Comparison of ENCODE assay signal across 8 cellular contexts in the genomic region with DNA sequence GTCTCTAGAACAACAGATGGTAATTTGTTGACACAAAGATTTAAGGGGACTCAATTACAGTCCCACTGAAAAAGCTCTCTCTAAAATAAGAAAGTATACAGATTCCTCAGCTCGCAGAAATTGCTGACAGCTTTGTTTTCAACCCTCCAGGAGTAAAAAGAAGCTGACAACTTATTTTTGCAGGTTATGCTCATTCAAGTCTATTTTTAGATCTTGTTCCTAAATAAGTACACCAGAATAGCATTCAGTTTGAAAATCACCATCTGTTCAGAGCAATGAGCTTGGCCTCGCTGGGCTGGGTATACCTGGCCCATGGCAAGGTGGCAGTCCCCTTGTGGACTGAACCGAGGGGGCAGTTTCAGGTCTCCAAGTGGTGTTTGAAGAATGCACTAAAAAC.
DNase-seq lines count a peak whose midpoint lies in the region; ATAC-seq and TF ChIP-seq lines count a peak whose summit lies in the region.

No MANE protein-coding gene starts in this region.

- DNase-seq in H4 (ENCODE audit: low spot score), result peak; percentile 24
- DNase-seq in RWPE1 (ENCODE audit: low spot score), result no peak
- DNase-seq in fibroblast of gingiva (ENCODE audit: low read depth), result peak; percentile 32
- peak in 1 of 2 donors; percentile 69 for DNase-seq in gastrocnemius medialis
- DNase-seq in OCI-M2 (lab: John Stamatoyannopoulos, UW; ENCODE audit: unreplicated experiment), result no peak
- DNase-seq in COR-L47 (lab: John Stamatoyannopoulos, UW), result no peak
- no peak for DNase-seq in foreskin melanocyte

- peaks cover 48 to 56% of the 10 kb centered on the region in 2 donors for H3K4me1 ChIP-seq in gastrocnemius medialis

- H3K27ac ChIP-seq in RWPE1 (peak overlapping the region; percentile 97), gastrocnemius medialis (peak overlapping the region; percentile 97 to 100 (median 99))

- H3K9me3 ChIP-seq in gastrocnemius medialis, result no peaks in the 10 kb centered on the region

- ATAC-seq in gastrocnemius medialis, result peak; percentile 34 to 36
- no peak for ATAC-seq in HG03432 (IDR thresholded peaks at IDR 0.05; ENCODE audit: unreplicated experiment)

- CTCF ChIA-PET in RWPE1 (lab: Yijun Ruan, JAX), result interaction anchor here (0.7 to 0.9 kb wide), 2 partner anchors 10 to 66 kb away, joined by 3 to 4 read pairs; no protein-coding TSS in a partner anchor

- intact Hi-C loops in gastrocnemius medialis (cut with DNase I; ENCODE audit: low total_unique reads), result loop anchor here (2.0 to 10.0 kb wide), 7 partner anchors 74 to 1878 kb away; a partner anchor contains a TSS

- POLR2A ChIA-PET in RWPE1 (lab: Yijun Ruan, JAX; ENCODE audit: low non-redundant PET), result no interaction called here

- in situ Hi-C loops in gastrocnemius medialis (cut with MboI; ENCODE audit: low sequenced_read_pairs in 4 of 4), result loop anchor here in 3 of 4 donors (10.0 to 25.0 kb wide), 6 partner anchors 88 to 278 kb away; a partner anchor contains a TSS

- no peaks in the 10 kb centered on the region for H3K27me3 ChIP-seq in gastrocnemius medialis

- peak; percentile 54 to 60 for TF ChIP-seq POLR2A in gastrocnemius medialis (IDR thresholded peaks at IDR 0.05)

- H3K4me3 ChIP-seq in gastrocnemius medialis, result peak overlapping the region; percentile 27 to 62 (median 46)

- no peaks in the 10 kb centered on the region for H3K36me3 ChIP-seq in gastrocnemius medialis

- TF ChIP-seq CTCF in RWPE1 (conservative IDR thresholded peaks at IDR 0.05; ENCODE audit: low read depth) (no peak), gastrocnemius medialis (IDR thresholded peaks at IDR 0.05 in 4 of 5, conservative IDR thresholded peaks at IDR 0.05 in 1 of 5) (peak in 1 of 5 experiments; percentile 43)

Comparison
In these comparisons a context has a peak if more than half of its experiments do, and no peak if none do; other contexts are left out.
1. DNase-seq: peak in H4 (single experiment) and fibroblast of gingiva (single experiment); none in RWPE1 (single experiment), OCI-M2 (single experiment), COR-L47 (single experiment) and foreskin melanocyte (single experiment).